14 cellular contexts compared by ENCODE assay signal in the genomic region with DNA sequence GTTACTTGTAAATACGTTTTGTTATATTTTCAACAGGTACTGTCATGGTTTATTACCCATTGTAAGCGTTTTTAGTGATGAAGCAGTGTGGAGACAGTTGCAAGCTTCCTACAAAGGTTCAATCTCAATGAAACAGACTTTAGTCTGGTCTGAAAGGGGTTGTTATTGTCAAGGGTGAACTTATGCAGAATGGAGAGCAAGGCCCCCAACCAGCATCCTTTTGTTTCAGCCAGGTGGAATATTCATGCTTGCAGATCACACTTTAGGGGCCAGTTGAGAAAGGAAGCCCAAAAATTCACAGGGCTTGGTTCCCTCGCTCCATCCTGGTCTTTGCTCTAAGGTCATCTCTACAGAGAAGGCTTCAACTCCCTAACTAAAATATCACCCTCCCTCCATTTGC.
"Had no signal": no experiment of that assay in that cellular context is flagged by ENCODE, and none has a peak within 500 bp of the region (broad histone marks: within the 10 kb centered on the region; RNA-seq: fewer than 3 reads in every experiment).

No MANE protein-coding gene starts in this region.

- H3K27ac Mint-ChIP-seq: activated CD4-positive, alpha-beta memory T cell treated with anti-CD3 and anti-CD28 coated beads, Interleukin-2, amount 10 ng/mL, durations not matched to agents 7 days and 5 days; activated T-cell treated with anti-CD3 and anti-CD28 coated beads, Interleukin-2, amount 50 U/mL, for 24 hours; stimulated activated naive CD8-positive, alpha-beta T cell treated with anti-CD3 and anti-CD28 coated beads, Interleukin-15, Interleukin-2, amounts not matched to agents 100 ng/mL and 50 ng/mL, for 24 hours; T-helper 17 cell had no signal

- H3K4me3 Mint-ChIP-seq: activated CD4-positive, alpha-beta memory T cell treated with anti-CD3 and anti-CD28 coated beads, Interleukin-2, amount 10 ng/mL, durations not matched to agents 7 days and 5 days; activated T-cell treated with anti-CD3 and anti-CD28 coated beads, Interleukin-2, amount 50 U/mL, for 24 hours; stimulated activated naive CD8-positive, alpha-beta T cell treated with anti-CD3 and anti-CD28 coated beads, Interleukin-15, Interleukin-2, amounts not matched to agents 100 ng/mL and 50 ng/mL, for 24 hours; T-helper 17 cell had no signal

- DNase-seq: activated CD4-positive, alpha-beta memory T cell treated with anti-CD3 and anti-CD28 coated beads, Interleukin-2, amount 10 ng/mL, durations not matched to agents 7 days and 5 days; activated CD4-positive, alpha-beta T cell treated with anti-CD3 and anti-CD28 coated beads for 4 hours; activated naive CD4-positive, alpha-beta T cell treated with anti-CD3 and anti-CD28 coated beads, Interleukin-2, amount 50 U/mL, for 16 hours; activated T-cell treated with anti-CD3 and anti-CD28 coated beads, Interleukin-2, amount 50 U/mL, for 24 hours; islet precursor cell; mammary epithelial cell; spleen; T-helper 17 cell; upper lobe of left lung; WERI-Rb-1 had no signal

- H3K9me3 Mint-ChIP-seq: activated CD4-positive, alpha-beta memory T cell treated with anti-CD3 and anti-CD28 coated beads, Interleukin-2, amount 10 ng/mL, durations not matched to agents 7 days and 5 days; activated T-cell treated with anti-CD3 and anti-CD28 coated beads, Interleukin-2, amount 50 U/mL, for 24 hours; stimulated activated naive CD8-positive, alpha-beta T cell treated with anti-CD3 and anti-CD28 coated beads, Interleukin-15, Interleukin-2, amounts not matched to agents 100 ng/mL and 50 ng/mL, for 24 hours had no signal

- H3K9me3 ChIP-seq: spleen, upper lobe of left lung had no signal

- H3K36me3 ChIP-seq: spleen, upper lobe of left lung, WERI-Rb-1 had no signal

- H3K4me3 ChIP-seq: spleen, upper lobe of left lung had no signal

- ATAC-seq: esophagus mucosa, left lobe of liver, sciatic nerve, T-helper 17 cell had no signal

- H3K27ac ChIP-seq: spleen, upper lobe of left lung, WERI-Rb-1 had no signal
